Comparison of ENCODE assay signal across 28 cellular contexts in genomic region chr9:89940625-89941024, GRCh38.
DNase-seq lines count a peak whose midpoint lies in the region; ATAC-seq, FAIRE-seq and TF ChIP-seq lines count a peak whose summit lies in the region.
"Had no signal": no experiment of that assay in that cellular context is flagged by ENCODE, and none has a peak within 500 bp of the region (broad histone marks: within the 10 kb centered on the region; RNA-seq: fewer than 3 reads in every experiment).

No MANE protein-coding gene starts in this region.

- ATAC-seq in IMR-90 (ENCODE audit: low read depth) (no peak), GM19023 (IDR thresholded peaks at IDR 0.05; ENCODE audit: unreplicated experiment) (no peak), GM19328 (IDR thresholded peaks at IDR 0.05; ENCODE audit: unreplicated experiment) (no peak)
- ATAC-seq: left lung; natural killer cell; stimulated activated memory B cell treated with anti-CD40 and anti-IgM and Interleukin-4, amounts not matched to agents 10 μg/mL and 1 μg/mL and 100 μg/mL, for 72 hours; T-helper 17 cell had no signal

- H2AK5ac ChIP-seq in IMR-90 (ENCODE audit: low read depth, low read length), result no peak overlapping the region

- no peak overlapping the region for H3K4me3 Mint-ChIP-seq in astrocyte (ENCODE audit: unreplicated experiment)
- H3K4me3 Mint-ChIP-seq: activated T-helper 1 cell treated with anti-CD3 and anti-CD28 coated beads, Interleukin-12 subunit alpha, Interleukin-12 subunit beta, Interleukin-2, Interleukin-4 antibody, amounts not matched to agents 30 ng/mL and 10 ng/mL and 1 ng/mL, durations not matched to agents 14 hours and 24 hours and 36 hours; central memory CD8-positive, alpha-beta T cell; natural killer cell; stimulated activated memory B cell treated with anti-CD40 and anti-IgM and Interleukin-4, amounts not matched to agents 10 μg/mL and 1 μg/mL and 100 μg/mL, for 72 hours had no signal

- H2AK9ac ChIP-seq in IMR-90 (replicated peaks; ENCODE audit: low read depth, low read length, poor library complexity), result no peak overlapping the region

- H3K27ac ChIP-seq in IMR-90 (ENCODE audit: insufficient read depth, low read length), result no peak overlapping the region
- no peak overlapping the region for H3K27ac ChIP-seq in astrocyte (ENCODE audit: low read depth, low read length)
- H3K27ac ChIP-seq: C4-2B, dorsolateral prefrontal cortex, left lung had no signal

- H2BK5ac ChIP-seq in IMR-90 (ENCODE audit: low read depth, low read length, poor library complexity, severe bottlenecking), result no peak overlapping the region

- no peak overlapping the region for H3K4me3 ChIP-seq in IMR-90 (ENCODE audit: insufficient read depth, low read depth, low read length)
- H3K4me3 ChIP-seq in astrocyte (ENCODE audit: insufficient read depth, low read depth, low read length), result no peak overlapping the region
- H3K4me3 ChIP-seq: dorsolateral prefrontal cortex, left lung, Peyer's patch had no signal

- no peak for TF ChIP-seq POLR2A in IMR-90 (IDR thresholded peaks at IDR 0.05; ENCODE audit: low read depth, low read length)

- TF ChIP-seq CTCF in IMR-90 (conservative IDR thresholded peaks at IDR 0.05; ENCODE audit: low read depth, low read length) (no peak), astrocyte (IDR thresholded peaks at IDR 0.05; ENCODE audit: insufficient read depth, low read depth, low read length) (no peak)

- dilution Hi-C loops in IMR-90 (cut with HindIII; ENCODE audit: low sequenced_read_pairs, unreplicated experiment), result no loop called here

- WGBS in IMR-90 (ENCODE audit: extremely low coverage in 2 of 2, insufficient read length in 1 of 2), 2 experiments, result no CpG with 5 or more reads among the region's 5 CpGs

- no peak overlapping the region for H3K27ac Mint-ChIP-seq in astrocyte (ENCODE audit: unreplicated experiment)
- H3K27ac Mint-ChIP-seq: activated T-helper 1 cell treated with anti-CD3 and anti-CD28 coated beads, Interleukin-12 subunit alpha, Interleukin-12 subunit beta, Interleukin-2, Interleukin-4 antibody, amounts not matched to agents 30 ng/mL and 10 ng/mL and 1 ng/mL, durations not matched to agents 14 hours and 24 hours and 36 hours; natural killer cell; stimulated activated memory B cell treated with anti-CD40 and anti-IgM and Interleukin-4, amounts not matched to agents 10 μg/mL and 1 μg/mL and 100 μg/mL, for 72 hours; T-helper 17 cell had no signal

- H2BK15ac ChIP-seq in IMR-90 (ENCODE audit: low read depth, low read length), result no peak overlapping the region

- no peak overlapping the region for H3K4me2 ChIP-seq in IMR-90 (ENCODE audit: low read depth, low read length)
- H3K4me2 ChIP-seq in astrocyte (ENCODE audit: low read length), result peak overlapping the region; percentile 11

- FAIRE-seq in astrocyte (lab: Jason Lieb, UNC), result peak; percentile 73
- FAIRE-seq: endothelial cell of umbilical vein had no signal

- CTCF ChIA-PET in IMR-90 (lab: Yijun Ruan, JAX), result no interaction called here

- no peak overlapping the region for H2BK120ac ChIP-seq in IMR-90 (ENCODE audit: low read depth, low read length)

- no peaks in the 10 kb centered on the region for H3K79me1 ChIP-seq in IMR-90 (ENCODE audit: low read depth in 1 of 2, low read length in 2 of 2)

- H4K91ac ChIP-seq in IMR-90 (ENCODE audit: insufficient read depth, low read depth, low read length), result no peak overlapping the region

- no peak overlapping the region for H3K18ac ChIP-seq in IMR-90 (ENCODE audit: low read depth, low read length)

- H3K36me3 ChIP-seq in IMR-90 (ENCODE audit: control insufficient read depth, insufficient read depth, low read length) (no peaks in the 10 kb centered on the region), astrocyte (ENCODE audit: insufficient read depth, low read length) (no peaks in the 10 kb centered on the region)
- H3K36me3 ChIP-seq: left lung, Peyer's patch had no signal

- DNase-seq in AG08396 (ENCODE audit: low spot score), result peak; percentile 25
- DNase-seq in IMR-90, result peak; percentile 51
- peak; percentile 39 for DNase-seq in astrocyte (ENCODE audit: low read depth)
- DNase-seq in kidney tubule cell (ENCODE audit: low spot score), result peak; percentile 58
- no peak for DNase-seq in G401 (ENCODE audit: low spot score)
- no peak for DNase-seq in amniotic stem cell (lab: John Stamatoyannopoulos, UW)
- DNase-seq: activated CD4-positive, alpha-beta T cell treated with anti-CD3 and anti-CD28 coated beads for 48 hours; activated naive CD4-positive, alpha-beta T cell treated with anti-CD3 and anti-CD28 coated beads, Interleukin-2, amount 50 U/mL, for 16 hours; aorta; dorsolateral prefrontal cortex; head of caudate nucleus; KBM-7; left lung; midbrain; MV-4-11; natural killer cell; NCI-H146; NCI-H524; Peyer's patch; stimulated activated CD4-positive, alpha-beta T cell treated with anti-CD3 and anti-CD28 coated beads, Interleukin-4, amount 100 ng/mL, for 1 hour; T-helper 17 cell had no signal

- no peak for TF ChIP-seq RAD21 in IMR-90 (IDR thresholded peaks at IDR 0.05; ENCODE audit: low read length)

- no peak overlapping the region for H3K9ac ChIP-seq in IMR-90 (ENCODE audit: low read depth, low read length)
- no peak overlapping the region for H3K9ac ChIP-seq in astrocyte (ENCODE audit: low read length)

- H3K9me3 ChIP-seq in IMR-90 (ENCODE audit: control insufficient read depth, insufficient read depth, low read length) (no peaks in the 10 kb centered on the region), astrocyte (ENCODE audit: insufficient read depth, low read depth, low read length) (no peaks in the 10 kb centered on the region)
- H3K9me3 ChIP-seq: left lung, Peyer's patch had no signal

- no peaks in the 10 kb centered on the region for H3K9me3 Mint-ChIP-seq in astrocyte (ENCODE audit: unreplicated experiment)
- H3K9me3 Mint-ChIP-seq: activated T-helper 1 cell treated with anti-CD3 and anti-CD28 coated beads, Interleukin-12 subunit alpha, Interleukin-12 subunit beta, Interleukin-2, Interleukin-4 antibody, amounts not matched to agents 30 ng/mL and 10 ng/mL and 1 ng/mL, durations not matched to agents 14 hours and 24 hours and 36 hours; central memory CD8-positive, alpha-beta T cell; natural killer cell; stimulated activated memory B cell treated with anti-CD40 and anti-IgM and Interleukin-4, amounts not matched to agents 10 μg/mL and 1 μg/mL and 100 μg/mL, for 72 hours had no signal

- H3K14ac ChIP-seq in IMR-90 (replicated peaks; ENCODE audit: low read depth, low read length), result no peak overlapping the region

- H3K4ac ChIP-seq in IMR-90 (ENCODE audit: low read depth, low read length), result no peak overlapping the region; the same call in 1 of the 2 replicates

- H3K27me3 Mint-ChIP-seq in astrocyte (ENCODE audit: low read depth, unreplicated experiment), result peaks cover 22% of the 10 kb centered on the region

- H3K36me3 Mint-ChIP-seq in astrocyte (ENCODE audit: low read depth, unreplicated experiment), result no peaks in the 10 kb centered on the region
- H3K36me3 Mint-ChIP-seq: natural killer cell; stimulated activated memory B cell treated with anti-CD40 and anti-IgM and Interleukin-4, amounts not matched to agents 10 μg/mL and 1 μg/mL and 100 μg/mL, for 72 hours had no signal

- H4K5ac ChIP-seq in IMR-90 (ENCODE audit: low read depth, low read length), result no peak overlapping the region

- H3K4me1 ChIP-seq in IMR-90 (ENCODE audit: control insufficient read depth, insufficient read depth, low read length) (peaks cover 10% of the 10 kb centered on the region; the same call in 1 of the 2 replicates), astrocyte (ENCODE audit: insufficient read depth, low read length) (peaks cover 18% of the 10 kb centered on the region)
- H3K4me1 ChIP-seq: Peyer's patch had no signal

- H3K56ac ChIP-seq in IMR-90 (ENCODE audit: extremely low read depth, insufficient read depth, low read length), result no peak overlapping the region

- POLR2A ChIA-PET in IMR-90 (lab: Charles Lee; ENCODE audit: unreplicated experiment), result no interaction called here

- H3K27me3 ChIP-seq in IMR-90 (ENCODE audit: control insufficient read depth, insufficient read depth, low read length), result peaks cover 21% of the 10 kb centered on the region; the same call in 1 of the 2 replicates
- H3K27me3 ChIP-seq in astrocyte (ENCODE audit: insufficient read depth, low read length), result no peaks in the 10 kb centered on the region
- H3K27me3 ChIP-seq: left lung, Peyer's patch had no signal

- H4K8ac ChIP-seq in IMR-90 (ENCODE audit: low read depth in 2 of 2, low read length in 2 of 2), result no peak overlapping the region

- in situ Hi-C loops in IMR-90 (cut with MboI; ENCODE audit: low sequenced_read_pairs), result no loop called here
- in situ Hi-C loops in G401 (cut with HindIII; ENCODE audit: low sequenced_read_pairs), result no loop called here

- H3K9me1 ChIP-seq in IMR-90 (ENCODE audit: insufficient read depth, low read length), result peaks cover 4% of the 10 kb centered on the region; the same call in 1 of the 2 replicates

- intact Hi-C loops in IMR-90 (cut with micrococcal nuclease), result no loop called here

- H2BK20ac ChIP-seq in IMR-90 (ENCODE audit: low read depth, low read length), result no peak overlapping the region

- no peaks in the 10 kb centered on the region for H4K20me1 ChIP-seq in IMR-90 (ENCODE audit: insufficient read depth, low read length)
- no peaks in the 10 kb centered on the region for H4K20me1 ChIP-seq in astrocyte (ENCODE audit: insufficient read depth, low read length)

- no peak overlapping the region for H3K23ac ChIP-seq in IMR-90 (ENCODE audit: low read depth, low read length)

- peaks cover 36% of the 10 kb centered on the region for H3K4me1 Mint-ChIP-seq in astrocyte (ENCODE audit: low read depth, unreplicated experiment)
- H3K4me1 Mint-ChIP-seq: central memory CD8-positive, alpha-beta T cell; natural killer cell; T-helper 17 cell had no signal

- BruUV-seq in IMR-90 (replicated peaks; lab: Mats Ljungman, UMichigan), result no TSS peak

- H3K79me2 ChIP-seq in astrocyte (ENCODE audit: insufficient read depth, low read length), result no peaks in the 10 kb centered on the region

- H2AFZ ChIP-seq in IMR-90 (replicated peaks; ENCODE audit: low read length, poor library complexity) (no peak overlapping the region), astrocyte (ENCODE audit: low read depth, low read length) (no peak overlapping the region)

TF ChIP-seq in IMR-90, 13 proteins besides CTCF, POLR2A, EP300 and RAD21 (continues in another document):
- TF ChIP-seq ELK1 (IDR thresholded peaks at IDR 0.05; ENCODE audit: borderline replicate concordance, low read depth, low read length) (no peak), BHLHE40 (IDR thresholded peaks at IDR 0.05; ENCODE audit: low read depth, low read length) (no peak), CEBPB (IDR thresholded peaks at IDR 0.05; ENCODE audit: low read depth, low read length) (no peak), MAFK (IDR thresholded peaks at IDR 0.05; ENCODE audit: low read depth, low read length) (no peak)

Comparison
In these comparisons a context has a peak if more than half of its experiments do, and no peak if none do; other contexts are left out.
1. DNase-seq: peak in AG08396 (single experiment), IMR-90 (single experiment), astrocyte (single experiment) and kidney tubule cell (single experiment); none in G401 (single experiment) and amniotic stem cell (single experiment).